Comparison of ENCODE assay signal across 26 cellular contexts in the genomic region with DNA sequence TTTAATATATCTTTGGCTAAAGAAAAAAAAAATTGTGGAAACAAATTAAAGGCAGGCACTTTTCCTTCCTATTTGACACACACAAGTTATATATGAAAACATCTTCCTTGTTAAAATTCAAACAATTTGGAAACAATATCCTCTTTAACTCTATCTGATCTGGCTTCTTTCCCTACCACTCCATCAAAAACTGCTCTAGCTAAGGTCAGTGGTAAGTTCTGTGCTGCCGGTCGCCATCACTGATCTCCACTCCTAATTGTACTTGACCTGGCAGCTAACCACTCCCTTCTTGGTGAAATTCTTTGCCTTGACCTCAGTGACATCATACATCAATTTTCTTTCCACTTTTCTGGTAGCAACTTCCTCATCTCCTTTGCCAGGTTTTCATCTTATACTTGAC. TPM values are rescaled to one million over a fixed set of nuclear protein-coding genes. Genes with fewer than 3 reads are reported as not detected.
"Had no signal": no experiment of that assay in that cellular context is flagged by ENCODE, and none has a peak within 500 bp of the region (broad histone marks: within the 10 kb centered on the region; RNA-seq: fewer than 3 reads in every experiment).

No MANE protein-coding gene starts in this region.

- H3K27me3 ChIP-seq: heart right ventricle, right atrium auricular region, spleen, testis had no signal

- ATAC-seq: activated T-cell treated with anti-CD3 and anti-CD28 coated beads, Interleukin-2, amount 50 U/mL, for 72 hours; heart right ventricle; natural killer cell had no signal

- H3K27me3 Mint-ChIP-seq: activated CD4-positive, alpha-beta memory T cell treated with anti-CD3 and anti-CD28 coated beads for 36 hours; brain; progenitor cell of endocrine pancreas had no signal

- DNase-seq: activated CD4-positive, alpha-beta memory T cell treated with anti-CD3 and anti-CD28 coated beads for 36 hours; activated CD4-positive, alpha-beta T cell treated with anti-CD3 and anti-CD28 coated beads for 48 hours; activated effector memory CD4-positive, alpha-beta T cell treated with Interleukin-2 at 50 U/mL for 16 hours; activated naive CD4-positive, alpha-beta T cell treated with anti-CD3 and anti-CD28 coated beads for 36 hours; activated T-cell treated with anti-CD3 and anti-CD28 coated beads, Interleukin-2, amount 50 U/mL, for 72 hours; anterior cingulate cortex; erythroblast; foreskin fibroblast; heart right ventricle; islet precursor cell; lower lobe of right lung; natural killer cell; spleen; stimulated activated CD4-positive, alpha-beta T cell treated with anti-CD3 and anti-CD28 coated beads, Interleukin-4, amount 100 ng/mL, for 1 hour; stimulated activated naive CD4-positive, alpha-beta T cell; testis; trophoblast cell had no signal

- H3K4me3 ChIP-seq: heart right ventricle, lower lobe of right lung, right atrium auricular region, spleen, testis had no signal

- H3K4me1 ChIP-seq: heart right ventricle, lower lobe of right lung, right atrium auricular region, testis had no signal

- H3K27ac Mint-ChIP-seq: activated CD4-positive, alpha-beta memory T cell treated with anti-CD3 and anti-CD28 coated beads for 36 hours; activated naive CD4-positive, alpha-beta T cell treated with anti-CD3 and anti-CD28 coated beads for 36 hours; activated T-cell treated with anti-CD3 and anti-CD28 coated beads, Interleukin-2, amount 50 U/mL, for 72 hours; mesothelial cell of epicardium; progenitor cell of endocrine pancreas had no signal

- H3K4me3 Mint-ChIP-seq: activated CD4-positive, alpha-beta memory T cell treated with anti-CD3 and anti-CD28 coated beads for 36 hours; activated naive CD4-positive, alpha-beta T cell treated with anti-CD3 and anti-CD28 coated beads for 36 hours; activated T-cell treated with anti-CD3 and anti-CD28 coated beads, Interleukin-2, amount 50 U/mL, for 72 hours; brain; mesothelial cell of epicardium; natural killer cell had no signal

- H3K4me1 Mint-ChIP-seq: mesothelial cell of epicardium had no signal

- H3K9me3 ChIP-seq: heart right ventricle, lower lobe of right lung, right atrium auricular region, spleen, testis had no signal

- H3K27ac ChIP-seq: heart right ventricle, lower lobe of right lung, right atrium auricular region, spleen, testis had no signal

RNA-seq across cellular contexts. Expression of gene MRLN, which starts 47.9 kb away (rescaled TPM):
- total RNA-seq: activated CD4-positive, alpha-beta memory T cell treated with anti-CD3 and anti-CD28 coated beads for 36 hours; activated naive CD4-positive, alpha-beta T cell treated with anti-CD3 and anti-CD28 coated beads for 36 hours; activated T-cell treated with anti-CD3 and anti-CD28 coated beads, Interleukin-2, amount 50 U/mL, for 72 hours; cardiac septum; chondrocyte; fibroblast of lung; heart right ventricle; lower lobe of right lung; mesothelial cell of epicardium; natural killer cell; osteocyte; progenitor cell of endocrine pancreas; right atrium auricular region; spleen; T-helper 1 cell treated with Interleukin-12 subunit alpha and Interleukin-12 subunit beta and Interleukin-4 antibody, amounts not matched to agents 30 ng/mL and 1 ng/mL, for 36 hours; testis had no signal
- polyA plus RNA-seq: fibroblast of lung, heart right ventricle, spleen had no signal
